In the genomic region with DNA sequence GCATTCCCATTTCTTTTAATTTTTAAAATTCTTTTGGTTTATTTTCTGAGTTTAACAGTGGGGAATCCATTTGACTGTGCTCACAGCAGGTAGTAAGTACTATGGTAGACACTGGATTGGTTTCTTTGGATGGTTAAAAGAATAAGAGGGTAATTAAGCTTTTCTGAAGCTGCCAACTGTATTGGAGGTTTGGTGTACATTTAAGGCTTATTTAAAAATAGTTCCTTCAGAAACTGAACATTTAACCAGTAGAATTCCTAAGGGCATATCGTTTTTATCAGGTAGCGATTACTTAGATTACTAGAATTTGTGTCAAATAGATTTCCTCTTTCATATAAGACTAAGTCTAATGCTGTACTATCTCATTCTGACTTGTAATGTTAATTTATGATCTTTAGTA, we compare ENCODE assay signal across 15 cellular contexts.
"Had no signal": no experiment of that assay in that cellular context is flagged by ENCODE, and none has a peak within 500 bp of the region (broad histone marks: within the 10 kb centered on the region; RNA-seq: fewer than 3 reads in every experiment).

No MANE protein-coding gene starts in this region.

- ATAC-seq: activated T-cell treated with anti-CD3 and anti-CD28 coated beads, Interleukin-2, amount 50 U/mL, for 4 hours; naive thymus-derived CD4-positive, alpha-beta T cell; right cardiac atrium had no signal

- FAIRE-seq: bronchial epithelial cell, islet of Langerhans, small intestine, urothelium cell line had no signal

- DNase-seq: activated CD4-positive, alpha-beta T cell treated with anti-CD3 and anti-CD28 coated beads, Interleukin-2, amount 50 U/mL, for 48 hours; activated CD4-positive, CD25-positive, alpha-beta regulatory T cell treated with anti-CD3 and anti-CD28 coated beads, Interleukin-2, amount 50 U/mL, for 72 hours; activated gamma-delta T cell; activated T-cell treated with anti-CD3 and anti-CD28 coated beads, Interleukin-2, amount 50 U/mL, for 4 hours; aorta; endodermal cell; erythroblast; hippocampal formation; naive thymus-derived CD4-positive, alpha-beta T cell; posterior cingulate gyrus; right cardiac atrium; small intestine had no signal
